Comparison of ENCODE assay signal across 30 cellular contexts in the genomic region with DNA sequence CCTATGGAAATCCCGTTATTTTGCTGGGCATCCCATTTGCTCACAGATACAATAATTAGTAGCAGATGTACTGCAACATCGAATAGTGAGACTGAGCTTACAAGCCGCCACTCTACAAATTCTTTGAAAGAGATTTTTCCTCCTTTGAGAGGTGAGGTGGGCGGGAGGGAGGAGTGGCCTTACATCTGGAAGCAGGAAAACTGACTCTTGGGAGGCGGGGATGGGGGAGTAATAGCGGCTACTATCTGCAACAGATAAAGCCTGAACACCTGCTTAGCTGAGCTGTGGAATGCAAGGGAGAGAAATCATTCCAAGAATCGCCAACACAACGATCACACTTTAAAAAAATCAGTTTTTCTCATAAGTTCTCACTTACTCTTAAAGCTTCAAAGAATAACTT. TPM values are rescaled to one million over a fixed set of nuclear protein-coding genes. Genes with fewer than 3 reads are reported as not detected.
DNase-seq lines count a peak whose midpoint lies in the region; ATAC-seq, FAIRE-seq and TF ChIP-seq lines count a peak whose summit lies in the region.
"Had no signal": no experiment of that assay in that cellular context is flagged by ENCODE, and none has a peak within 500 bp of the region (broad histone marks: within the 10 kb centered on the region; RNA-seq: fewer than 3 reads in every experiment).

No MANE protein-coding gene starts in this region.

- 47% methylated on average over 8 of the region's 8 CpGs for WGBS in SK-N-SH (ENCODE audit: low lambda C conversion rate)
- WGBS in H1 (ENCODE audit: extremely low coverage in 1 of 2, insufficient coverage in 1 of 2, insufficient read length in 1 of 2, insufficient replicate concordance in 2 of 2, low coverage in 1 of 2, low lambda C conversion rate in 2 of 2, missing lambda C conversion rate in 1 of 2), 2 experiments: 15% methylated on average over 7 of the region's 8 CpGs; no CpG with 5 or more reads in 1 of the 2 experiments
- WGBS in mesendoderm (ENCODE audit: extremely low coverage, insufficient coverage, low lambda C conversion rate): no CpG with 5 or more reads among the region's 8 CpGs

- H3K79me2 ChIP-seq in SK-N-SH (ENCODE audit: insufficient read depth) (no peaks in the 10 kb centered on the region), H1 (ENCODE audit: control insufficient read depth in 1 of 2, insufficient read depth in 2 of 2, low read length in 2 of 2) (no peaks in the 10 kb centered on the region), mesendoderm (ENCODE audit: control insufficient read depth, insufficient read depth, low read length) (no peaks in the 10 kb centered on the region)

- H2BK12ac ChIP-seq in H1 (ENCODE audit: low read depth, low read length): no peak overlapping the region

- H3K79me1 ChIP-seq in H1 (ENCODE audit: low read depth, low read length): no peaks in the 10 kb centered on the region; the same call in 1 of the 2 replicates
- H3K79me1 ChIP-seq in mesendoderm (ENCODE audit: low read length): no peaks in the 10 kb centered on the region

- H3K4me1 ChIP-seq in SK-N-SH (ENCODE audit: control insufficient read depth in 1 of 2, insufficient read depth in 2 of 2, low read depth in 1 of 2, low read length in 1 of 2): peaks cover 0 to 36% of the 10 kb centered on the region in 2 experiments; a peak in 2 of 4 replicates
- H3K4me1 ChIP-seq in H1 (replicated peaks in 1 of 4; ENCODE audit: control insufficient read depth in 3 of 4, insufficient read depth in 4 of 4, low read length in 3 of 4): peaks cover 8 to 35% (median 14%) of the 10 kb centered on the region in 4 experiments
- H3K4me1 ChIP-seq in mesendoderm (ENCODE audit: control insufficient read depth, low read depth, low read length): peaks cover 5% of the 10 kb centered on the region

- no peaks in the 10 kb centered on the region for H4K20me1 ChIP-seq in SK-N-SH (ENCODE audit: insufficient read depth)
- H4K20me1 ChIP-seq in H1 (replicated peaks in 1 of 2; ENCODE audit: control insufficient read depth in 1 of 2, insufficient read depth in 2 of 2, low read length in 2 of 2): peaks cover 0 to 2% of the 10 kb centered on the region in 2 experiments

- ATAC-seq in SK-N-SH treated with all-trans-retinoic acid at 6 μM for 48 hours (no peak), HG02588 (IDR thresholded peaks at IDR 0.05; ENCODE audit: unreplicated experiment) (no peak)
- ATAC-seq: activated CD8-positive, alpha-beta memory T cell treated with anti-CD3 and anti-CD28 coated beads, Interleukin-2, amount 10 ng/mL, durations not matched to agents 7 days and 5 days; HCT116; naive thymus-derived CD8-positive, alpha-beta T cell; PC-3; T-cell had no signal

- no peak overlapping the region for H3K23ac ChIP-seq in H1 (ENCODE audit: insufficient read length)
- H3K23ac ChIP-seq in mesendoderm (ENCODE audit: low read length): no peak overlapping the region

- peak overlapping the region in 1 of 2 experiments; percentile 70; a peak in 1 of 4 replicates for H3K27ac ChIP-seq in SK-N-SH (ENCODE audit: low read depth in 2 of 2, low read length in 1 of 2)
- no peak overlapping the region for H3K27ac ChIP-seq in H1 (ENCODE audit: low read depth, low read length)
- no peak overlapping the region for H3K27ac ChIP-seq in mesendoderm (ENCODE audit: low read depth, low read length)
- H3K27ac ChIP-seq: 22Rv1, epithelial cell of prostate, thoracic aorta had no signal

- H3K27me3 ChIP-seq in SK-N-SH (ENCODE audit: insufficient read depth): peaks cover 51% of the 10 kb centered on the region
- H3K27me3 ChIP-seq in H1 (replicated peaks in 1 of 4; ENCODE audit: control insufficient read depth in 3 of 4, extremely low read depth in 1 of 4, insufficient read depth in 3 of 4, low read length in 3 of 4): peaks cover 16 to 44% (median 32%) of the 10 kb centered on the region in 4 experiments; a peak in 6 of 7 replicates
- peaks cover 9% of the 10 kb centered on the region for H3K27me3 ChIP-seq in mesendoderm (ENCODE audit: insufficient read depth, low read length, poor library complexity)

- peaks cover 28% of the 10 kb centered on the region for H3K23me2 ChIP-seq in H1 (ENCODE audit: low read depth, low read length)

- TF ChIP-seq POLR2A in H1 (IDR thresholded peaks at IDR 0.05; ENCODE audit: control extremely low read depth in 1 of 2, low read depth in 2 of 2, low read length in 2 of 2): no peak

- H3K14ac ChIP-seq in H1 (ENCODE audit: insufficient read length): no peak overlapping the region

- H4K5ac ChIP-seq in H1 (ENCODE audit: insufficient read length, low read depth, low read length): no peak overlapping the region
- no peak overlapping the region for H4K5ac ChIP-seq in mesendoderm (ENCODE audit: low read length)

- H3K9me2 ChIP-seq in SK-N-SH: no peaks in the 10 kb centered on the region

- DNase-seq in SK-N-SH: no peak
- DNase-seq in H1 (ENCODE audit: low read depth in 1 of 2, low spot score in 2 of 2): peak in 1 of 2 experiments; percentile 50
- peak; percentile 83 for DNase-seq in mesendoderm
- DNase-seq in OCI-M2 (lab: John Stamatoyannopoulos, UW; ENCODE audit: unreplicated experiment): no peak
- DNase-seq in NCI-H1694 treated with DMSO at 0.1 percent for 48 hours (lab: John Stamatoyannopoulos, UW): no peak
- no peak for DNase-seq in NCI-H187 (lab: John Stamatoyannopoulos, UW)
- DNase-seq: activated CD4-positive, alpha-beta T cell treated with anti-CD3 and anti-CD28 coated beads for 48 hours; activated CD8-positive, alpha-beta memory T cell treated with anti-CD3 and anti-CD28 coated beads, Interleukin-2, amount 10 ng/mL, durations not matched to agents 7 days and 5 days; aorta; CD8-positive, alpha-beta memory T cell; GDM1; hippocampal formation; left cardiac atrium; naive thymus-derived CD8-positive, alpha-beta T cell; NCI-H187 treated with DMSO at 0.1 percent for 48 hours; PC-3; SHP77; stimulated activated CD4-positive, alpha-beta T cell treated with anti-CD3 and anti-CD28 coated beads, Interleukin-2, amount 100 ng/mL, for 24 hours; stimulated activated naive CD4-positive, alpha-beta T cell; T-cell had no signal

- no peak overlapping the region for H4K91ac ChIP-seq in H1 (replicated peaks; ENCODE audit: insufficient read length, low read length)

- H3K9me3 ChIP-seq in SK-N-SH (no peaks in the 10 kb centered on the region), H1 (ENCODE audit: insufficient read depth in 2 of 2, low read depth in 1 of 2, low read length in 1 of 2) (no peaks in the 10 kb centered on the region)
- H3K9me3 ChIP-seq: thoracic aorta had no signal

- H3K56ac ChIP-seq in H1 (replicated peaks; ENCODE audit: insufficient read length, low read depth, low read length): no peak overlapping the region
- no peak overlapping the region for H3K56ac ChIP-seq in mesendoderm (ENCODE audit: low read length)

- H3K4me2 ChIP-seq in SK-N-SH (no peak overlapping the region), H1 (ENCODE audit: insufficient read depth in 1 of 2, low read depth in 2 of 2, low read length in 2 of 2) (peak overlapping the region; percentile 97 to 98), mesendoderm (ENCODE audit: low read length) (peak overlapping the region; percentile 5)

- H3K36me3 ChIP-seq in SK-N-SH (replicated peaks in 1 of 2; ENCODE audit: control insufficient read depth in 1 of 2, insufficient read depth in 2 of 2, low read length in 1 of 2) (no peaks in the 10 kb centered on the region), H1 (ENCODE audit: control insufficient read depth in 2 of 4, insufficient read depth in 4 of 4, low read length in 3 of 4) (no peaks in the 10 kb centered on the region), mesendoderm (ENCODE audit: control insufficient read depth, insufficient read depth, low read length) (no peaks in the 10 kb centered on the region)
- H3K36me3 ChIP-seq: thoracic aorta had no signal

- no peak overlapping the region for H2BK20ac ChIP-seq in H1 (ENCODE audit: low read length)

- H2AFZ ChIP-seq in SK-N-SH (ENCODE audit: low read depth): no peak overlapping the region
- H2AFZ ChIP-seq in H1 (ENCODE audit: low read length): no peak overlapping the region

- no peak for TF ChIP-seq RAD21 in SK-N-SH (IDR thresholded peaks at IDR 0.05; ENCODE audit: low read length)
- no peak for TF ChIP-seq RAD21 in H1 (IDR thresholded peaks at IDR 0.05 in 1 of 2, conservative IDR thresholded peaks at IDR 0.05 in 1 of 2; ENCODE audit: low read depth in 2 of 2, low read length in 2 of 2)

- no peak for FAIRE-seq in H1 (lab: Jason Lieb, UNC)
- FAIRE-seq: GM18507 had no signal

- H3K9ac ChIP-seq in SK-N-SH (no peak overlapping the region), H1 (replicated peaks in 1 of 4; ENCODE audit: extremely low read depth in 1 of 4, low read depth in 3 of 4, low read length in 3 of 4) (no peak overlapping the region), mesendoderm (ENCODE audit: low read length) (peak overlapping the region; percentile 2)

- H3K4me3 ChIP-seq in SK-N-SH (ENCODE audit: low read depth in 2 of 2, low read length in 1 of 2) (no peak overlapping the region; a peak in 1 of 4 replicates), H1 (ENCODE audit: extremely low read depth in 1 of 4, insufficient read depth in 2 of 4, low read depth in 3 of 4, low read length in 4 of 4) (peak overlapping the region; percentile 11 to 65 (median 58); a peak in 5 of 8 replicates), mesendoderm (ENCODE audit: low read length) (no peak overlapping the region)
- H3K4me3 ChIP-seq: thoracic aorta had no signal

- H3F3A ChIP-seq in SK-N-SH (replicated peaks; ENCODE audit: insufficient read depth): no peaks in the 10 kb centered on the region

- H2BK15ac ChIP-seq in H1 (ENCODE audit: low read length) (no peak overlapping the region), mesendoderm (replicated peaks; ENCODE audit: low read depth) (no peak overlapping the region)

- no peak overlapping the region; the same call in 1 of the 2 replicates for H3K18ac ChIP-seq in H1 (ENCODE audit: extremely low read depth, low read length)
- H3K18ac ChIP-seq in mesendoderm (ENCODE audit: low read length): no peak overlapping the region

- H2BK5ac ChIP-seq in H1 (ENCODE audit: low read depth, low read length): no peak overlapping the region
- H2BK5ac ChIP-seq in mesendoderm (ENCODE audit: low read length): no peak overlapping the region

- POLR2A ChIA-PET in SK-N-SH (lab: Yijun Ruan, JAX): interaction anchor here (1.0 kb wide), 1 partner anchor 41 kb away, joined by 3 read pairs; no protein-coding TSS in a partner anchor
- POLR2A ChIA-PET in H1 (lab: Charles Lee; ENCODE audit: partially characterized antibody): interaction anchor here (0.6 to 1.4 kb wide), 2 partner anchors 10 to 358 kb away, joined by 3 read pairs; partner anchors contain the start of gene GRIK2

- H2BK120ac ChIP-seq in H1 (replicated peaks; ENCODE audit: low read depth, low read length) (no peak overlapping the region), mesendoderm (ENCODE audit: low read depth, low read length) (no peak overlapping the region)

- H3K4ac ChIP-seq in H1 (replicated peaks; ENCODE audit: insufficient read length, low read depth, low read length) (no peak overlapping the region), mesendoderm (ENCODE audit: low read depth, low read length) (no peak overlapping the region)

- H2AK5ac ChIP-seq in H1 (ENCODE audit: low read depth, low read length) (no peak overlapping the region), mesendoderm (ENCODE audit: low read length) (no peak overlapping the region)

- TF ChIP-seq EP300 in SK-N-SH (IDR thresholded peaks at IDR 0.05; ENCODE audit: borderline replicate concordance in 1 of 2, low read depth in 1 of 2, low read length in 1 of 2) (no peak), H1 (IDR thresholded peaks at IDR 0.05; ENCODE audit: borderline replicate concordance in 1 of 2, low read depth in 2 of 2, low read length in 2 of 2) (no peak)

- CTCF ChIA-PET in SK-N-SH (lab: Yijun Ruan, JAX) (no interaction called here), H1 (lab: Charles Lee; ENCODE audit: partially characterized antibody) (interaction anchor here (1.0 kb wide), 1 partner anchor 13 kb away, joined by 3 read pairs; no protein-coding TSS in a partner anchor)

- TF ChIP-seq CTCF in SK-N-SH (IDR thresholded peaks at IDR 0.05) (no peak), H1 (IDR thresholded peaks at IDR 0.05; ENCODE audit: control extremely low read depth in 1 of 3, insufficient read depth in 1 of 3, low read depth in 1 of 3, low read length in 3 of 3) (no peak)

- no peak overlapping the region for H4K8ac ChIP-seq in H1 (ENCODE audit: extremely low read depth, insufficient read depth, low read length)
- H4K8ac ChIP-seq in mesendoderm (ENCODE audit: low read depth, low read length): no peak overlapping the region

RNA-seq across cellular contexts. Expression of gene GRIK2, which starts 10.1 kb away (rescaled TPM):
- 0.26 and 0.30 TPM in 2 replicates for polyA plus RNA-seq in SK-N-SH (2012; rRNA removed)
- polyA plus RNA-seq in SK-N-SH (2012; cell fraction: cytosol; rRNA removed): 0.28 and 0.54 TPM in 2 replicates
- 0.45 and 0.75 TPM in 2 replicates for polyA plus RNA-seq in SK-N-SH (2012; cell fraction: nucleus; rRNA removed)
- 1.3 and 2.2 TPM in 2 replicates for total RNA-seq in H1 (2021; fragmentation: NEBNext Ultra II Directional; extraction: Animal tissue kit (Norgen Biotek cat#: 25700))
- polyA plus RNA-seq in H1 (2011; rRNA removed): 1.0 and 1.8 TPM in 2 replicates
- polyA plus RNA-seq in H1 (2011; cell fraction: cytosol; rRNA removed): 0.90 TPM
- 3.0 TPM for polyA plus RNA-seq in H1 (2011; cell fraction: nucleus; rRNA removed)
- 1.1 to 1.9 TPM (median 1.5 TPM) in 4 replicates for polyA plus RNA-seq in H1 (2012, experiment 1 of 2)
- polyA plus RNA-seq in H1 (2012, experiment 2 of 2): 0.09 TPM
- polyA plus RNA-seq in H1 (2013, experiment 1 of 2): 6.1 TPM
- 5.4 TPM for polyA plus RNA-seq in H1 (2013, experiment 2 of 2)
- polyA minus RNA-seq in H1 (2011; rRNA and poly(A)+ RNA removed): 13.8 and 17.8 TPM in 2 replicates
- 3.2 TPM for polyA minus RNA-seq in H1 (2011; cell fraction: cytosol; rRNA and poly(A)+ RNA removed)
- polyA minus RNA-seq in H1 (2011; cell fraction: nucleus; rRNA and poly(A)+ RNA removed): 27.4 TPM
- 0.59 TPM for polyA plus RNA-seq in mesendoderm (2013, experiment 1 of 2)
- 0.64 TPM for polyA plus RNA-seq in mesendoderm (2013, experiment 2 of 2)
- total RNA-seq: activated CD8-positive, alpha-beta memory T cell treated with anti-CD3 and anti-CD28 coated beads, Interleukin-2, amount 10 ng/mL, durations not matched to agents 7 days and 5 days; activated T-helper 1 cell treated with anti-CD3 and anti-CD28 coated beads, Interleukin-12 subunit alpha, Interleukin-12 subunit beta, Interleukin-2, Interleukin-4 antibody, amounts not matched to agents 30 ng/mL and 10 ng/mL and 1 ng/mL, durations not matched to agents 14 hours and 24 hours and 36 hours; CD8-positive, alpha-beta memory T cell; dermis microvascular lymphatic vessel endothelial cell; mesenteric fat pad; naive thymus-derived CD8-positive, alpha-beta T cell had no signal
- polyA plus RNA-seq: CD8-positive, alpha-beta memory T cell; naive thymus-derived CD8-positive, alpha-beta T cell had no signal

Comparison
In these comparisons a context has a peak if more than half of its experiments do, and no peak if none do; other contexts are left out.
1. H3K4me3 ChIP-seq: peak in H1 (4 of 4); none in SK-N-SH (0 of 2) and mesendoderm (single experiment).